Comparison of ENCODE assay signal across 1 cellular context in the genomic region with DNA sequence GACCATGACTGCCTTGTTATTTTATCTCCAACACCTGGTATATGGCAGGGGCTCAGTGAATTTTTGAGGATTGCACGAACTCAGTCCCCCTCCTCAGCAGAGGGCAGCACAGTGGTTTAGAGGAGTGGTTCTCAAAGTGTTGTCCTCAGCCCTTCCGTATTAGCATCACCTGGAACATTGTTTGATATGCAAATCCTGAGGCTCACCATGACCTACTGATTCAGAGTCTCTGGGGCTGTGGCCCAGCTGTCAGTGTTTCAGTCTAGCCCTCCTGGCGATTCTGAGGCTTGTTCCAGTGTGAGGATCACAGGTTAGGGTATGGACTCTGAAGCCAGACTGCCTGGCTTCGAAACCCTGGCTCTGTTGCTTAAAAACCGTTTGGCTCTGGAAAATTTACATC.
TF ChIP-seq lines count a peak whose summit lies in the region.

No MANE protein-coding gene starts in this region.

TF ChIP-seq in WTC11, 78 proteins besides CTCF, POLR2A, EP300 and RAD21:
- TF ChIP-seq, protein P1, sequence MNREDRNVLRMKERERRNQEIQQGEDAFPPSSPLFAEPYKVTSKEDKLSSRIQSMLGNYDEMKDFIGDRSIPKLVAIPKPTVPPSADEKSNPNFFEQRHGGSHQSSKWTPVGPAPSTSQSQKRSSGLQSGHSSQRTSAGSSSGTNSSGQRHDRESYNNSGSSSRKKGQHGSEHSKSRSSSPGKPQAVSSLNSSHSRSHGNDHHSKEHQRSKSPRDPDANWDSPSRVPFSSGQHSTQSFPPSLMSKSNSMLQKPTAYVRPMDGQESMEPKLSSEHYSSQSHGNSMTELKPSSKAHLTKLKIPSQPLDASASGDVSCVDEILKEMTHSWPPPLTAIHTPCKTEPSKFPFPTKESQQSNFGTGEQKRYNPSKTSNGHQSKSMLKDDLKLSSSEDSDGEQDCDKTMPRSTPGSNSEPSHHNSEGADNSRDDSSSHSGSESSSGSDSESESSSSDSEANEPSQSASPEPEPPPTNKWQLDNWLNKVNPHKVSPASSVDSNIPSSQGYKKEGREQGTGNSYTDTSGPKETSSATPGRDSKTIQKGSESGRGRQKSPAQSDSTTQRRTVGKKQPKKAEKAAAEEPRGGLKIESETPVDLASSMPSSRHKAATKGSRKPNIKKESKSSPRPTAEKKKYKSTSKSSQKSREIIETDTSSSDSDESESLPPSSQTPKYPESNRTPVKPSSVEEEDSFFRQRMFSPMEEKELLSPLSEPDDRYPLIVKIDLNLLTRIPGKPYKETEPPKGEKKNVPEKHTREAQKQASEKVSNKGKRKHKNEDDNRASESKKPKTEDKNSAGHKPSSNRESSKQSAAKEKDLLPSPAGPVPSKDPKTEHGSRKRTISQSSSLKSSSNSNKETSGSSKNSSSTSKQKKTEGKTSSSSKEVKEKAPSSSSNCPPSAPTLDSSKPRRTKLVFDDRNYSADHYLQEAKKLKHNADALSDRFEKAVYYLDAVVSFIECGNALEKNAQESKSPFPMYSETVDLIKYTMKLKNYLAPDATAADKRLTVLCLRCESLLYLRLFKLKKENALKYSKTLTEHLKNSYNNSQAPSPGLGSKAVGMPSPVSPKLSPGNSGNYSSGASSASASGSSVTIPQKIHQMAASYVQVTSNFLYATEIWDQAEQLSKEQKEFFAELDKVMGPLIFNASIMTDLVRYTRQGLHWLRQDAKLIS (CRISPR knock-in tag; IDR thresholded peaks at IDR 0.05; ENCODE audit: borderline replicate concordance) = no peak
- no peak for TF ChIP-seq RELA (CRISPR knock-in tag; IDR thresholded peaks at IDR 0.05; ENCODE audit: borderline replicate concordance)
